25 cellular contexts compared by ENCODE assay signal in genomic region chr6:91352878-91353277, GRCh38.
"Had no signal": no experiment of that assay in that cellular context is flagged by ENCODE, and none has a peak within 500 bp of the region (broad histone marks: within the 10 kb centered on the region; RNA-seq: fewer than 3 reads in every experiment).

No MANE protein-coding gene starts in this region.

- H3K9me3 Mint-ChIP-seq: activated B cell treated with CpG ODN at 0.5 μM for 24 hours; activated CD4-positive, alpha-beta memory T cell treated with anti-CD3 and anti-CD28 coated beads, Interleukin-2, amount 10 ng/mL, durations not matched to agents 7 days and 5 days; activated CD4-positive, alpha-beta T cell treated with anti-CD3 and anti-CD28 coated beads, Interleukin-2, amount 10 ng/mL, durations not matched to agents 24 days and 14 days; activated naive CD8-positive, alpha-beta T cell treated with anti-CD3 and anti-CD28 coated beads, Interleukin-2, amount 50 U/mL, for 24 hours; activated T-helper 1 cell treated with anti-CD3 and anti-CD28 coated beads, Interleukin-12 subunit alpha, Interleukin-12 subunit beta, Interleukin-2, Interleukin-4 antibody, amounts not matched to agents 30 ng/mL and 10 ng/mL and 1 ng/mL, durations not matched to agents 14 hours and 24 hours and 36 hours had no signal

- H3K4me1 Mint-ChIP-seq: activated B cell treated with CpG ODN at 0.5 μM for 24 hours; activated CD4-positive, alpha-beta memory T cell treated with anti-CD3 and anti-CD28 coated beads, Interleukin-2, amount 10 ng/mL, durations not matched to agents 7 days and 5 days; activated CD4-positive, alpha-beta T cell treated with anti-CD3 and anti-CD28 coated beads, Interleukin-2, amount 10 ng/mL, durations not matched to agents 24 days and 14 days; activated CD8-positive, alpha-beta memory T cell treated with anti-CD3 and anti-CD28 coated beads, Interleukin-2, amount 10 ng/mL, durations not matched to agents 7 days and 5 days; activated naive CD8-positive, alpha-beta T cell treated with anti-CD3 and anti-CD28 coated beads, Interleukin-2, amount 50 U/mL, for 24 hours; natural killer cell had no signal

- H3K27ac ChIP-seq: body of pancreas, lower lobe of right lung, right atrium auricular region, upper lobe of left lung had no signal

- H3K27me3 Mint-ChIP-seq: activated B cell treated with CpG ODN at 0.5 μM for 24 hours; activated CD4-positive, alpha-beta memory T cell treated with anti-CD3 and anti-CD28 coated beads, Interleukin-2, amount 10 ng/mL, durations not matched to agents 7 days and 5 days; activated CD4-positive, alpha-beta T cell treated with anti-CD3 and anti-CD28 coated beads, Interleukin-2, amount 10 ng/mL, durations not matched to agents 24 days and 14 days; activated CD8-positive, alpha-beta memory T cell treated with anti-CD3 and anti-CD28 coated beads, Interleukin-2, amount 10 ng/mL, durations not matched to agents 7 days and 5 days; activated naive CD8-positive, alpha-beta T cell treated with anti-CD3 and anti-CD28 coated beads, Interleukin-2, amount 50 U/mL, for 24 hours; effector memory CD8-positive, alpha-beta T cell; progenitor cell of endocrine pancreas had no signal

- H3K27me3 ChIP-seq: body of pancreas, right atrium auricular region, upper lobe of left lung had no signal

- H3K4me1 ChIP-seq: body of pancreas, lower lobe of right lung, right atrium auricular region, upper lobe of left lung had no signal

- FAIRE-seq: colon had no signal

- H3K4me3 Mint-ChIP-seq: activated B cell treated with CpG ODN at 0.5 μM for 24 hours; activated CD4-positive, alpha-beta memory T cell treated with anti-CD3 and anti-CD28 coated beads, Interleukin-2, amount 10 ng/mL, durations not matched to agents 7 days and 5 days; activated CD4-positive, alpha-beta T cell treated with anti-CD3 and anti-CD28 coated beads, Interleukin-2, amount 10 ng/mL, durations not matched to agents 24 days and 14 days; activated CD8-positive, alpha-beta memory T cell treated with anti-CD3 and anti-CD28 coated beads, Interleukin-2, amount 10 ng/mL, durations not matched to agents 7 days and 5 days; activated naive CD8-positive, alpha-beta T cell treated with anti-CD3 and anti-CD28 coated beads, Interleukin-2, amount 50 U/mL, for 24 hours; activated T-helper 1 cell treated with anti-CD3 and anti-CD28 coated beads, Interleukin-12 subunit alpha, Interleukin-12 subunit beta, Interleukin-2, Interleukin-4 antibody, amounts not matched to agents 30 ng/mL and 10 ng/mL and 1 ng/mL, durations not matched to agents 14 hours and 24 hours and 36 hours; effector memory CD8-positive, alpha-beta T cell; natural killer cell had no signal

- DNase-seq: activated B cell treated with CpG ODN at 0.5 μM for 24 hours; activated CD4-positive, alpha-beta memory T cell treated with anti-CD3 and anti-CD28 coated beads, Interleukin-2, amount 10 ng/mL, durations not matched to agents 7 days and 5 days; activated CD4-positive, alpha-beta T cell treated with anti-CD3 and anti-CD28 coated beads, Interleukin-2, amount 10 ng/mL, durations not matched to agents 24 days and 14 days; activated CD8-positive, alpha-beta memory T cell treated with anti-CD3 and anti-CD28 coated beads, Interleukin-2, amount 10 ng/mL, durations not matched to agents 7 days and 5 days; activated gamma-delta T cell; activated naive CD4-positive, alpha-beta T cell treated with anti-CD3 and anti-CD28 coated beads, Interleukin-2, amount 50 U/mL, for 16 hours; activated naive CD8-positive, alpha-beta T cell treated with anti-CD3 and anti-CD28 coated beads, Interleukin-2, amount 50 U/mL, for 24 hours; anterior cingulate cortex; caudate nucleus; effector memory CD8-positive, alpha-beta T cell; foreskin fibroblast; lower lobe of right lung; natural killer cell; stimulated activated CD4-positive, alpha-beta T cell treated with anti-CD3 and anti-CD28 coated beads, Interleukin-12 subunit alpha, Interleukin-12 subunit beta, amount 100 ng/mL, for 4 hours; stimulated activated CD4-positive, alpha-beta T cell treated with anti-CD3 and anti-CD28 coated beads, Interleukin-4, amount 100 ng/mL, for 4 hours; stimulated activated naive CD8-positive, alpha-beta T cell treated with anti-CD3 and anti-CD28 coated beads, Interleukin-15, Interleukin-2, amounts not matched to agents 100 U/mL and 50 U/mL, for 24 hours; T-helper 1 cell; T-helper 9 cell; upper lobe of left lung had no signal

- ATAC-seq: activated CD8-positive, alpha-beta memory T cell treated with anti-CD3 and anti-CD28 coated beads, Interleukin-2, amount 10 ng/mL, durations not matched to agents 7 days and 5 days; activated naive CD8-positive, alpha-beta T cell treated with anti-CD3 and anti-CD28 coated beads, Interleukin-2, amount 50 U/mL, for 24 hours; body of pancreas; effector memory CD8-positive, alpha-beta T cell; left lobe of liver; lower lobe of right lung; natural killer cell; stimulated activated naive CD8-positive, alpha-beta T cell treated with anti-CD3 and anti-CD28 coated beads, Interleukin-15, Interleukin-2, amounts not matched to agents 100 U/mL and 50 U/mL, for 24 hours had no signal

- H3K9me3 ChIP-seq: body of pancreas, lower lobe of right lung, right atrium auricular region, upper lobe of left lung had no signal

- H3K36me3 ChIP-seq: lower lobe of right lung, right atrium auricular region, upper lobe of left lung had no signal

- H3K4me3 ChIP-seq: body of pancreas, lower lobe of right lung, right atrium auricular region, upper lobe of left lung had no signal

- H3K36me3 Mint-ChIP-seq: activated CD8-positive, alpha-beta memory T cell treated with anti-CD3 and anti-CD28 coated beads, Interleukin-2, amount 10 ng/mL, durations not matched to agents 7 days and 5 days; natural killer cell had no signal

- H3K27ac Mint-ChIP-seq: activated B cell treated with CpG ODN at 0.5 μM for 24 hours; activated CD4-positive, alpha-beta memory T cell treated with anti-CD3 and anti-CD28 coated beads, Interleukin-2, amount 10 ng/mL, durations not matched to agents 7 days and 5 days; activated CD4-positive, alpha-beta T cell treated with anti-CD3 and anti-CD28 coated beads, Interleukin-2, amount 10 ng/mL, durations not matched to agents 24 days and 14 days; activated CD8-positive, alpha-beta memory T cell treated with anti-CD3 and anti-CD28 coated beads, Interleukin-2, amount 10 ng/mL, durations not matched to agents 7 days and 5 days; activated naive CD8-positive, alpha-beta T cell treated with anti-CD3 and anti-CD28 coated beads, Interleukin-2, amount 50 U/mL, for 24 hours; activated T-helper 1 cell treated with anti-CD3 and anti-CD28 coated beads, Interleukin-12 subunit alpha, Interleukin-12 subunit beta, Interleukin-2, Interleukin-4 antibody, amounts not matched to agents 30 ng/mL and 10 ng/mL and 1 ng/mL, durations not matched to agents 14 hours and 24 hours and 36 hours; effector memory CD8-positive, alpha-beta T cell; natural killer cell; progenitor cell of endocrine pancreas had no signal
